ENCODE assay signal across 11 cellular contexts in genomic region chr1:23593556-23594148, GRCh38. TPM values are rescaled to one million over a fixed set of nuclear protein-coding genes. Genes with fewer than 3 reads are reported as not detected.
DNase-seq lines count a peak whose midpoint lies in the region; ATAC-seq and TF ChIP-seq lines count a peak whose summit lies in the region.
"Had no signal": no experiment of that assay in that cellular context is flagged by ENCODE, and none has a peak within 500 bp of the region (broad histone marks: within the 10 kb centered on the region; RNA-seq: fewer than 3 reads in every experiment).

No MANE protein-coding gene starts in this region.

- H3K27ac Mint-ChIP-seq in activated B cell treated with CpG ODN at 0.5 μM for 24 hours, result peak overlapping the region; percentile 89

- no peak overlapping the region for H3K4me2 ChIP-seq in neuronal stem cell (ENCODE audit: insufficient read depth, low read length, poor library complexity, severe bottlenecking)

- H3K27me3 Mint-ChIP-seq in activated B cell treated with CpG ODN at 0.5 μM for 24 hours, result no peaks in the 10 kb centered on the region

- no peak overlapping the region for H2BK5ac ChIP-seq in neuronal stem cell (ENCODE audit: low read length)

- no peak overlapping the region for H2BK120ac ChIP-seq in neuronal stem cell (ENCODE audit: low read depth, low read length)

- intact Hi-C loops in activated B cell treated with CpG ODN at 0.5 μM for 24 hours (cut with micrococcal nuclease), result no loop called here

- no peak overlapping the region for H4K91ac ChIP-seq in neuronal stem cell (ENCODE audit: low read depth, low read length, poor library complexity)

- no peak overlapping the region for H3K23ac ChIP-seq in neuronal stem cell (ENCODE audit: low read depth, low read length, poor library complexity)

- no peaks in the 10 kb centered on the region for H3K27me3 ChIP-seq in neuronal stem cell (ENCODE audit: control insufficient read depth in 3 of 3, insufficient read depth in 3 of 3, low read depth in 1 of 3, low read length in 3 of 3)

- no peak overlapping the region for H3K9ac ChIP-seq in neuronal stem cell (ENCODE audit: low read depth, low read length, poor library complexity)

- no peak overlapping the region for H3K14ac ChIP-seq in neuronal stem cell (ENCODE audit: low read length)

- H3K4me3 Mint-ChIP-seq in activated B cell treated with CpG ODN at 0.5 μM for 24 hours, result peak overlapping the region; percentile 15
- H3K4me3 Mint-ChIP-seq: T-helper 2 cell treated with Interferon-gamma antibody and Interleukin-4, amounts not matched to agents 5 μg/mL and 100 μg/mL, for 36 hours had no signal

- no CpG with 5 or more reads among the region's 6 CpGs for WGBS in neuronal stem cell (ENCODE audit: extremely low coverage in 2 of 2, insufficient read length in 2 of 2, insufficient replicate concordance in 1 of 2), 2 donors

- H2AFZ ChIP-seq in neuronal stem cell (ENCODE audit: low read length), result no peak overlapping the region

- no peak overlapping the region for H3K27ac ChIP-seq in neuronal stem cell (replicated peaks; ENCODE audit: low read length)
- H3K27ac ChIP-seq: HL-60 had no signal

- peaks cover 96% of the 10 kb centered on the region for H3K4me1 Mint-ChIP-seq in activated B cell treated with CpG ODN at 0.5 μM for 24 hours

- no peak for TF ChIP-seq CTCF in activated B cell treated with CpG ODN at 0.5 μM for 24 hours (IDR thresholded peaks at IDR 0.05)

- H4K8ac ChIP-seq in neuronal stem cell (ENCODE audit: low read depth, low read length), result no peak overlapping the region

- H3K4me3 ChIP-seq in neuronal stem cell (ENCODE audit: low read length in 2 of 2), result no peak overlapping the region
- H3K4me3 ChIP-seq: lung had no signal

- no peaks in the 10 kb centered on the region for H3K79me1 ChIP-seq in neuronal stem cell (ENCODE audit: low read depth, low read length)

- no peaks in the 10 kb centered on the region for H3K9me3 ChIP-seq in neuronal stem cell (replicated peaks in 1 of 2; ENCODE audit: control insufficient read depth in 2 of 2, insufficient read depth in 1 of 2, low read depth in 1 of 2, low read length in 2 of 2)

- DNase-seq in DMS53 treated with DMSO at 0.1 percent for 48 hours (lab: John Stamatoyannopoulos, UW; ENCODE audit: unreplicated experiment), result peak; percentile 88
- peak; percentile 83 for DNase-seq in NAMALWA (ENCODE audit: low spot score)
- DNase-seq in activated B cell treated with CpG ODN at 0.5 μM for 24 hours, result peak; percentile 39
- no peak for DNase-seq in neuronal stem cell (ENCODE audit: low spot score)
- DNase-seq in stimulated activated CD8-positive, alpha-beta memory T cell treated with anti-CD3 and anti-CD28 coated beads, Interleukin-4, amount 100 ng/mL, for 48 hours, result no peak

- no peaks in the 10 kb centered on the region for H3K36me3 Mint-ChIP-seq in activated B cell treated with CpG ODN at 0.5 μM for 24 hours (ENCODE audit: low read depth)

- H2BK15ac ChIP-seq in neuronal stem cell (ENCODE audit: low read length), result no peak overlapping the region

- peak overlapping the region; percentile 39 for H2AK5ac ChIP-seq in neuronal stem cell (ENCODE audit: low read depth, low read length)

- CTCF ChIA-PET in activated B cell treated with CpG ODN at 0.5 μM for 24 hours (lab: Charles Lee), result interaction anchor here (0.6 to 5.7 kb wide), 6 partner anchors 18 to 49 kb away, joined by 3 to 46 read pairs (median 5); no protein-coding TSS in a partner anchor

- ATAC-seq in activated B cell treated with CpG ODN at 0.5 μM for 24 hours (ENCODE audit: low read depth), result peak; percentile 27
- no peak for ATAC-seq in HG02571 (IDR thresholded peaks at IDR 0.05; ENCODE audit: unreplicated experiment)
- ATAC-seq in GM21526 (IDR thresholded peaks at IDR 0.05; ENCODE audit: low FRiP score, unreplicated experiment), result no peak
- no peak for ATAC-seq in GM21723 (IDR thresholded peaks at IDR 0.05; ENCODE audit: unreplicated experiment)

- H2BK12ac ChIP-seq in neuronal stem cell (ENCODE audit: low read length), result no peak overlapping the region

- H3K4ac ChIP-seq in neuronal stem cell (ENCODE audit: low read length), result no peak overlapping the region

- H3K36me3 ChIP-seq in neuronal stem cell (replicated peaks in 1 of 2; ENCODE audit: control insufficient read depth in 2 of 2, insufficient read depth in 2 of 2, low read length in 2 of 2), result no peaks in the 10 kb centered on the region

- H3K18ac ChIP-seq in neuronal stem cell (ENCODE audit: low read length), result peak overlapping the region; percentile 80

- no peaks in the 10 kb centered on the region for H3K9me3 Mint-ChIP-seq in activated B cell treated with CpG ODN at 0.5 μM for 24 hours
- H3K9me3 Mint-ChIP-seq: T-helper 2 cell treated with Interferon-gamma antibody and Interleukin-4, amounts not matched to agents 5 μg/mL and 100 μg/mL, for 36 hours had no signal

- peaks cover 14 to 47% of the 10 kb centered on the region in 2 donors for H3K4me1 ChIP-seq in neuronal stem cell (ENCODE audit: control insufficient read depth in 2 of 2, insufficient read depth in 1 of 2, low read depth in 1 of 2, low read length in 2 of 2)

- POLR2A ChIA-PET in activated B cell treated with CpG ODN at 0.5 μM for 24 hours (lab: Charles Lee), result interaction anchor here (0.6 to 20.5 kb wide), 11 partner anchors 8 to 49 kb away, joined by 3 to 1151 read pairs (median 39); partner anchors contain the start of gene ID3

RNA-seq across cellular contexts. Expression of gene ID3, which starts 34.4 kb away (rescaled TPM):
- 195 and 205 TPM in 2 replicates for total RNA-seq in activated B cell treated with CpG ODN at 0.5 μM for 24 hours
- 99.9 TPM for polyA plus RNA-seq in neuronal stem cell (2013, experiment 1 of 2)
- 99.2 TPM for polyA plus RNA-seq in neuronal stem cell (2013, experiment 2 of 2)

Comparison
In these comparisons a context has a peak if more than half of its experiments do, and no peak if none do; other contexts are left out.
1. DNase-seq: peak in DMS53 treated with DMSO at 0.1 percent for 48 hours (single experiment), NAMALWA (single experiment) and activated B cell treated with CpG ODN at 0.5 μM for 24 hours (single experiment); none in neuronal stem cell (single experiment) and stimulated activated CD8-positive, alpha-beta memory T cell treated with anti-CD3 and anti-CD28 coated beads, Interleukin-4, amount 100 ng/mL, for 48 hours (single experiment).